24 cellular contexts compared by ENCODE assay signal in the genomic region with DNA sequence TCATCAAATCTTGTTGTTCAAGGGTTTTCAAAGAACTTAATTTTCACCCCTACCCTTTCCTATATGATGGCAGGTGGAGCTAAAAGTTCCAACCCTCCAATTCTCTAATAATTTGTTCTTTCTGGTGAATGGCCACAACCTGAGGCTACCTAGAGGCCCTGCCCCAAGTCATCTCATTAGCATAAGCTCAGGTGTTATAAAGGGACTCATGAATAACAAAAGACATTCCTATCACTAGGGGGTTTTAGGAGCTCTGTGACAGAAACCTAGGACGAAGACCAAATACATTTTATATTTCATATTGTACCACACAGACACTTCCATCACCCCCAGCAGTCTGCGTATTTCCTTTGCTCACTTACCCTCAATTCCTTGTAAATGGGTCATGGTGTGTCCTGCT.
"Had no signal": no experiment of that assay in that cellular context is flagged by ENCODE, and none has a peak within 500 bp of the region (broad histone marks: within the 10 kb centered on the region; RNA-seq: fewer than 3 reads in every experiment).

No MANE protein-coding gene starts in this region.

- H3K4me3 ChIP-seq: coronary artery, esophagus squamous epithelium, gastrocnemius medialis, hepatocyte, left lung, lower lobe of right lung had no signal

- H3K4me3 Mint-ChIP-seq: effector memory CD8-positive, alpha-beta T cell; endodermal cell; immature natural killer cell; naive thymus-derived CD4-positive, alpha-beta T cell had no signal

- H3K27ac Mint-ChIP-seq: effector memory CD8-positive, alpha-beta T cell; endodermal cell; immature natural killer cell; naive thymus-derived CD4-positive, alpha-beta T cell had no signal

- H3K4me2 ChIP-seq: hepatocyte had no signal

- H3K79me2 ChIP-seq: hepatocyte had no signal

- ATAC-seq: effector memory CD8-positive, alpha-beta T cell; esophagus mucosa; gastrocnemius medialis; left cardiac atrium; left lung; left ventricle myocardium superior; lower lobe of right lung; naive thymus-derived CD4-positive, alpha-beta T cell had no signal

- H3K4me1 ChIP-seq: esophagus squamous epithelium, gastrocnemius medialis, left lung, lower lobe of right lung had no signal

- H3K9me3 ChIP-seq: esophagus squamous epithelium, gastrocnemius medialis, left lung, lower lobe of right lung had no signal

- H3K36me3 Mint-ChIP-seq: immature natural killer cell; naive thymus-derived CD4-positive, alpha-beta T cell had no signal

- H2AFZ ChIP-seq: hepatocyte had no signal

- DNase-seq: effector CD8-positive, alpha-beta T cell; effector memory CD8-positive, alpha-beta T cell; endodermal cell; erythroblast; esophagus squamous epithelium; foreskin fibroblast; foreskin melanocyte; gastrocnemius medialis; glutamatergic neuron; immature natural killer cell; islet precursor cell; kidney; kidney glomerular epithelial cell; left cardiac atrium; left lung; left ventricle myocardium superior; lower lobe of right lung; mesenchymal stem cell; midbrain; naive thymus-derived CD4-positive, alpha-beta T cell had no signal

- H3K27me3 Mint-ChIP-seq: effector memory CD8-positive, alpha-beta T cell; naive thymus-derived CD4-positive, alpha-beta T cell had no signal

- H3K36me3 ChIP-seq: esophagus squamous epithelium, gastrocnemius medialis, left lung, lower lobe of right lung had no signal

- H3K27me3 ChIP-seq: esophagus squamous epithelium, gastrocnemius medialis, hepatocyte, left lung had no signal

- H3K4me1 Mint-ChIP-seq: immature natural killer cell; naive thymus-derived CD4-positive, alpha-beta T cell had no signal

- H3K27ac ChIP-seq: coronary artery, epithelial cell of prostate, esophagus squamous epithelium, gastrocnemius medialis, hepatocyte, left lung, lower lobe of right lung had no signal
